In the genomic region with DNA sequence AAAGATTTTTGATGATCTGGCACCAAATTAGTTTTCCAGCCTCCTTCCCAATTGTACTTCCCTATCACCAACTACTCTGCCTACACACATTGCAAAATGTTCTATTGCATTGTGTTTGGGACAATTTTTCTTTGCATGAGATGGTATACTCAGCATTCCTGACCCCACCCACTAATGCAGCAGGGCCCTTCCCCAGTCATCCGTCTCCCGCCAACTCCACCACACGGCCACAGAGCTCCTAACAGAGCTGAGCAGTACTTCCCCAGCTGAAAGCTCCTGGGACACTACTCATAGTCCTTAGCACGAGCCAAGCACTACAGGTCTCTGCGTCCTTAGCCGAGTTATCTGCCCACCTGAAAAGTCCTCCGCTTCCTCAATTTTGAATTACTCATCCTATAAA, we compare ENCODE assay signal across 25 cellular contexts. TPM values are rescaled to one million over a fixed set of nuclear protein-coding genes. Genes with fewer than 3 reads are reported as not detected.
DNase-seq lines count a peak whose midpoint lies in the region; ATAC-seq and TF ChIP-seq lines count a peak whose summit lies in the region.
"Had no signal": no experiment of that assay in that cellular context is flagged by ENCODE, and none has a peak within 500 bp of the region (broad histone marks: within the 10 kb centered on the region; RNA-seq: fewer than 3 reads in every experiment).

No MANE protein-coding gene starts in this region.

- BruUV-seq in MCF 10A (replicated peaks; lab: Mats Ljungman, UMichigan) (no TSS peak), mammary epithelial cell (replicated peaks; lab: Mats Ljungman, UMichigan) (no TSS peak)

- H3K36me3 Mint-ChIP-seq in MCF 10A (ENCODE audit: insufficient read depth, unreplicated experiment) (peaks cover 23% of the 10 kb centered on the region), type B pancreatic cell (peaks cover 43% of the 10 kb centered on the region)
- H3K36me3 Mint-ChIP-seq: natural killer cell had no signal

- no peak for TF ChIP-seq CTCF in MCF 10A (IDR thresholded peaks at IDR 0.05; ENCODE audit: unreplicated experiment)
- TF ChIP-seq CTCF in mammary epithelial cell (conservative IDR thresholded peaks at IDR 0.05 in 1 of 2, IDR thresholded peaks at IDR 0.05 in 1 of 2; ENCODE audit: extremely low read depth in 1 of 2, insufficient read depth in 1 of 2, low read depth in 1 of 2, low read length in 2 of 2) = no peak
- TF ChIP-seq CTCF in type B pancreatic cell (conservative IDR thresholded peaks at IDR 0.05) = no peak

- H3K4me3 ChIP-seq in mammary epithelial cell (replicated peaks in 1 of 3; ENCODE audit: insufficient read depth in 1 of 3, low read depth in 2 of 3, low read length in 3 of 3) (no peak overlapping the region), adipocyte (ENCODE audit: low read length) (no peak overlapping the region)
- H3K4me3 ChIP-seq: ascending aorta had no signal

- no peaks in the 10 kb centered on the region for H3K27me3 Mint-ChIP-seq in MCF 10A (ENCODE audit: insufficient read depth, unreplicated experiment)
- H3K27me3 Mint-ChIP-seq in type B pancreatic cell = no peaks in the 10 kb centered on the region

- dilution Hi-C loops in mammary epithelial cell (cut with HindIII; ENCODE audit: low sequenced_read_pairs) = no loop called here

- POLR2A ChIA-PET in MCF 10A (lab: Yijun Ruan, JAX) = no interaction called here

- WGBS in mammary epithelial cell (ENCODE audit: low coverage, missing lambda C conversion rate) = 91% methylated on average over 7 of the region's 7 CpGs

- no peak overlapping the region for H3K27ac Mint-ChIP-seq in MCF 10A (ENCODE audit: low read depth, unreplicated experiment)
- H3K27ac Mint-ChIP-seq in type B pancreatic cell = peak overlapping the region; percentile 2
- H3K27ac Mint-ChIP-seq: natural killer cell, T-cell had no signal

- CTCF ChIA-PET in MCF 10A (lab: Yijun Ruan, JAX) (interaction anchor here (1.6 kb wide), 1 partner anchor 99 kb away, joined by 3 read pairs; no protein-coding TSS in a partner anchor), mammary epithelial cell (lab: Charles Lee; ENCODE audit: low non-redundant PET) (no interaction called here)

- H3K4me1 Mint-ChIP-seq in MCF 10A (ENCODE audit: insufficient read depth, unreplicated experiment) = peaks cover 42% of the 10 kb centered on the region
- peaks cover 7% of the 10 kb centered on the region for H3K4me1 Mint-ChIP-seq in type B pancreatic cell (ENCODE audit: unreplicated experiment)
- H3K4me1 Mint-ChIP-seq: natural killer cell had no signal

- no peaks in the 10 kb centered on the region for H3K36me3 ChIP-seq in mammary epithelial cell (ENCODE audit: insufficient read depth, low read length)
- peaks cover 3% of the 10 kb centered on the region for H3K36me3 ChIP-seq in adipocyte (ENCODE audit: control insufficient read depth, insufficient read depth, low read length, severe bottlenecking)

- H3K4me2 ChIP-seq in mammary epithelial cell (ENCODE audit: insufficient read depth, low read depth, low read length) = no peak overlapping the region
- H3K4me2 ChIP-seq: KMS-11 had no signal

- H3K27me3 ChIP-seq in mammary epithelial cell (ENCODE audit: insufficient read depth, low read length) = no peaks in the 10 kb centered on the region
- H3K27me3 ChIP-seq in adipocyte (replicated peaks; ENCODE audit: control insufficient read depth, insufficient read depth, low read length) = no peaks in the 10 kb centered on the region
- H3K27me3 ChIP-seq: ascending aorta, foreskin keratinocyte had no signal

- intact Hi-C loops in MCF 10A (cut with micrococcal nuclease) (no loop called here), mammary epithelial cell (cut with micrococcal nuclease) (no loop called here)

- H3K4me3 Mint-ChIP-seq in MCF 10A (ENCODE audit: unreplicated experiment) = no peak overlapping the region
- no peak overlapping the region for H3K4me3 Mint-ChIP-seq in type B pancreatic cell
- H3K4me3 Mint-ChIP-seq: natural killer cell, T-cell had no signal

- H3K4me1 ChIP-seq in mammary epithelial cell (ENCODE audit: insufficient read depth, low read length) (peaks cover 39% of the 10 kb centered on the region), adipocyte (ENCODE audit: control insufficient read depth, insufficient read depth, low read length) (peaks cover 15% of the 10 kb centered on the region)
- H3K4me1 ChIP-seq: ascending aorta, parathyroid adenoma had no signal

- peak; percentile 49 for DNase-seq in MCF 10A (ENCODE audit: unreplicated experiment)
- no peak for DNase-seq in mammary epithelial cell
- DNase-seq in adipocyte (ENCODE audit: low read depth) = peak; percentile 49
- peak; percentile 4 for DNase-seq in glomerular visceral epithelial cell (ENCODE audit: extremely low spot score)
- no peak for DNase-seq in type B pancreatic cell (ENCODE audit: extremely low spot score, unreplicated experiment)
- DNase-seq in stimulated activated CD4-positive, alpha-beta T cell treated with anti-CD3 and anti-CD28 coated beads, Interleukin-2, amount 100 ng/mL, for 24 hours = no peak
- no peak for DNase-seq in NCI-H82 (lab: John Stamatoyannopoulos, UW)
- DNase-seq: activated CD4-positive, alpha-beta T cell treated with anti-CD3 and anti-CD28 coated beads, Interleukin-2, amount 50 U/mL, for 48 hours; activated naive CD4-positive, alpha-beta T cell treated with Interleukin-2 at 50 U/mL for 16 hours; Calu3; kidney glomerular epithelial cell; natural killer cell; NCI-H1092; NCI-H2081 treated with DMSO at 0.1 percent for 48 hours; small intestine; stimulated activated CD4-positive, alpha-beta T cell treated with anti-CD3 and anti-CD28 coated beads, Interleukin-4, amount 100 ng/mL, for 4 hours; T-cell had no signal

- no peak overlapping the region for H3K27ac ChIP-seq in mammary epithelial cell (ENCODE audit: insufficient read depth, low read depth, low read length)
- H3K27ac ChIP-seq: 22Rv1, ascending aorta, foreskin keratinocyte, KMS-11, parathyroid adenoma, RWPE1, VCaP had no signal

- in situ Hi-C loops in mammary epithelial cell (cut with MboI; ENCODE audit: low sequenced_read_pairs in 2 of 2) = no loop called here

- H3K9me3 Mint-ChIP-seq in MCF 10A (ENCODE audit: unreplicated experiment) (no peaks in the 10 kb centered on the region), type B pancreatic cell (no peaks in the 10 kb centered on the region)
- H3K9me3 Mint-ChIP-seq: natural killer cell, T-cell had no signal

- no peaks in the 10 kb centered on the region for H4K20me1 ChIP-seq in mammary epithelial cell (ENCODE audit: insufficient read depth, low read length)

- no peak overlapping the region for H3K9ac ChIP-seq in mammary epithelial cell (ENCODE audit: insufficient read depth, low read length)
- H3K9ac ChIP-seq in adipocyte (ENCODE audit: low read length) = no peak overlapping the region
- H3K9ac ChIP-seq: KMS-11, parathyroid adenoma had no signal

- peaks cover 2% of the 10 kb centered on the region for H3K79me2 ChIP-seq in mammary epithelial cell (ENCODE audit: insufficient read depth, low read length)
- H3K79me2 ChIP-seq: parathyroid adenoma had no signal

- H3K9me3 ChIP-seq in mammary epithelial cell (replicated peaks; ENCODE audit: insufficient read depth, low read length) (no peaks in the 10 kb centered on the region), adipocyte (ENCODE audit: control insufficient read depth, low read length) (no peaks in the 10 kb centered on the region)
- H3K9me3 ChIP-seq: ascending aorta had no signal

- no peak for ATAC-seq in GM21390 (IDR thresholded peaks at IDR 0.05; ENCODE audit: unreplicated experiment)
- ATAC-seq: natural killer cell, T-cell had no signal

- H2AFZ ChIP-seq in mammary epithelial cell (ENCODE audit: low read depth, low read length) = no peak overlapping the region
- H2AFZ ChIP-seq: parathyroid adenoma had no signal

RNA-seq across cellular contexts. Expression of gene TXNRD3, which starts 34.2 kb away (rescaled TPM):
- total RNA-seq in MCF 10A (2022) (10.0 and 12.9 TPM in 2 replicates), mammary epithelial cell (10 to 100 TPM; 12.8 to 18.0 TPM), type B pancreatic cell (ENCODE audit: low replicate concordance) (14.4 and 14.6 TPM in 2 replicates)
- polyA plus RNA-seq in mammary epithelial cell = 6.8 TPM
- 4.0 TPM for polyA minus RNA-seq in mammary epithelial cell

Comparison
In these comparisons a context has a peak if more than half of its experiments do, and no peak if none do; other contexts are left out.
1. DNase-seq: peak in MCF 10A (single experiment), adipocyte (single experiment) and glomerular visceral epithelial cell (single experiment); none in mammary epithelial cell (single experiment), type B pancreatic cell (single experiment), stimulated activated CD4-positive, alpha-beta T cell treated with anti-CD3 and anti-CD28 coated beads, Interleukin-2, amount 100 ng/mL, for 24 hours (0 of 2) and NCI-H82 (single experiment).